In the genomic region with DNA sequence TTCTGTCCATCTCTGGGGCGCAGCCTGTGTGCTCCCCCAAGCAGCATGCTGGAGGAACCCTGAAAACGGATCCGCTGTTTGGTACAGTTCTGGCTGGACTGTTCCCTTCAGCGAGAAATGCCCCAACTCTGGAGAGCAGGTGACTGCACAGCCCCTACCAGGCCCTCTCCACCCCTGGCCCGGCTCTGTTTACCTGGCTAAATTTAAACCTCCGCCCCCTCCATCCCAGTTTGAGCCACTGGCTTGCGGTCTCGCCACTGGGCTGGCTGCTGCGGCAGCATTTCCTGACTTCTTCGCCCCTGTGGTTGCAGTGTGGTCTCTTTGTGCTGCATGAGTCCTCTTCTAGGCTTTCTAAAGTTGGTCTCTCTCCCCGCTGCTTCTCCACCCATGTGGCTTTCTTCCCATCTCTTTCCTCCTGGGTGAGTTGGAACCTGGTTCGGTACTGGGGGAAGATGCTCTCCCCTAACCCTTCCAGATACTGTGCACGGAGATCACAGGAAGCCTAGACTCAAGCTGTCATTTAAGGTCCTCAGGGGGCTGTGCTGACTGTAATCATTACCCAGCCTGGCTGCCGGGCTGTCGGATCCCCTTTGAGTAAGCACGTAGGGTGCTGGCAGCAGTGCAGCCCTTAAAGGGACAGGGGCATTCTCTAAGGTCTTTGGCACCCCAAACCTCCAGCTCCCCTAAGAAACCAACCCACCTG, we compare ENCODE assay signal across 1 cellular context.
TF ChIP-seq lines count a peak whose summit lies in the region.

No MANE protein-coding gene starts in this region.

TF ChIP-seq in GM12878, 131 proteins besides CTCF, POLR2A, EP300 and RAD21 (continued from another document):
- TF ChIP-seq TCF3 (IDR thresholded peaks at IDR 0.05; ENCODE audit: borderline replicate concordance, insufficient read depth, low read depth, low read length) (peak; percentile 40; the same call in 1 of the 2 replicates), MXI1 (IDR thresholded peaks at IDR 0.05; ENCODE audit: low read depth, low read length) (peak; percentile 58), WRNIP1 (IDR thresholded peaks at IDR 0.05; ENCODE audit: borderline replicate concordance, low read depth, low read length) (no peak), CREB1 (IDR thresholded peaks at IDR 0.05; ENCODE audit: low read depth) (no peak), IKZF2 (IDR thresholded peaks at IDR 0.05) (peak; percentile 94 to 95), SUZ12 (IDR thresholded peaks at IDR 0.05; ENCODE audit: unreplicated experiment) (no peak)
TF ChIP-seq in GM12878: peak in this region for 46.
